ENCODE assay signal across 16 cellular contexts in the genomic region with DNA sequence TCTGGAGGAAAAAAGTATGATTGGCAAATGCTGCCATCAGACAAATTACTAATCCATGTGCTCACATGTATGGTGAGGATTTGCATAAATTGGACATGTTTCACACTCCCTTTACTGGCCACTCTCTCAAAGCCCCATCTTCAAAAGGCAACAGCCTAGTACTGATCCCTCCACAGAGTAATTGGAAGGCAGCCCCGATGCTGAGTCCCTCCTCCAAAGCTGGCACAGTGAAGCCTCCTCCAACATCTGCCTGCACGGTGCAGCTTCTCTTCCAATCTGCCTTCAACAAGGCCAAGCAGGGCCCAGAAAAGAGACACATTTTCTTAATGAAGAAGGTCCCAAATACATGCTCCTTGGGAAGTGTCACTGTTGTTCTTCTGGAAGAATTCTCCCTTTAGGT.
DNase-seq lines count a peak whose midpoint lies in the region; TF ChIP-seq lines count a peak whose summit lies in the region.
"Had no signal": no experiment of that assay in that cellular context is flagged by ENCODE, and none has a peak within 500 bp of the region (broad histone marks: within the 10 kb centered on the region; RNA-seq: fewer than 3 reads in every experiment).

No MANE protein-coding gene starts in this region.

- TF ChIP-seq CTCF in VCaP (conservative IDR thresholded peaks at IDR 0.05), result no peak

- DNase-seq in NCI-H1694 treated with DMSO at 0.1 percent for 48 hours (lab: John Stamatoyannopoulos, UW), result peak; percentile 12
- DNase-seq in NCI-H1694 (lab: John Stamatoyannopoulos, UW), result no peak
- DNase-seq in cerebellum (ENCODE audit: low spot score), result no peak
- no peak for DNase-seq in NCI-H446 (lab: John Stamatoyannopoulos, UW)
- DNase-seq: AML-193; Caco-2; Calu3; CD4-positive, alpha-beta T cell; CD8-positive, alpha-beta T cell; DMS79 treated with DMSO at 0.1 percent for 48 hours; GF-D8 had no signal

- peak overlapping the region; percentile 76 for H3K27ac ChIP-seq in VCaP
- H3K27ac ChIP-seq: 22Rv1; A549; BLaER1 treated with 17β-estradiol and CSF1 and Interleukin-3, amounts not matched to agents 10 nM and 100 nM; C4-2B had no signal
